Comparison of ENCODE assay signal across 31 cellular contexts in genomic region chr17:7357381-7357780, GRCh38. TPM values are rescaled to one million over a fixed set of nuclear protein-coding genes. Genes with fewer than 3 reads are reported as not detected.
"Had no signal": no experiment of that assay in that cellular context is flagged by ENCODE, and none has a peak within 500 bp of the region (broad histone marks: within the 10 kb centered on the region; RNA-seq: fewer than 3 reads in every experiment).

No MANE protein-coding gene starts in this region.

- H3K36me3 ChIP-seq: adrenal gland, ascending aorta, cardiac muscle cell, heart right ventricle, left ventricle myocardium inferior, ovary, spleen had no signal

- H3K4me3 ChIP-seq: adrenal gland, ascending aorta, cardiac muscle cell, coronary artery, heart right ventricle, left ventricle myocardium inferior, lung, mucosa of descending colon, ovary had no signal

- DNase-seq: activated B cell treated with CpG ODN at 0.5 μM for 24 hours; activated CD4-positive, alpha-beta T cell treated with anti-CD3 and anti-CD28 coated beads for 36 hours; activated CD8-positive, alpha-beta memory T cell treated with anti-CD3 and anti-CD28 coated beads, Interleukin-2, amount 10 ng/mL, durations not matched to agents 7 days and 5 days; activated CD8-positive, alpha-beta T cell treated with anti-CD3 and anti-CD28 coated beads, Interleukin-2, amount 10 ng/mL, durations not matched to agents 7 days and 5 days; activated effector memory CD4-positive, alpha-beta T cell treated with Interleukin-2 at 50 U/mL for 16 hours; activated naive CD4-positive, alpha-beta T cell treated with anti-CD3 and anti-CD28 coated beads for 36 hours; activated naive CD8-positive, alpha-beta T cell treated with anti-CD3 and anti-CD28 coated beads for 36 hours; adrenal gland; cerebellar nuclear complex; effector memory CD8-positive, alpha-beta T cell; erythroblast; foreskin keratinocyte; heart right ventricle; kidney glomerular epithelial cell; left ventricle myocardium inferior; naive B cell; ovary; retina; spleen; stimulated activated naive CD4-positive, alpha-beta T cell; T-helper 1 cell; trophoblast cell had no signal

- H3K9me3 ChIP-seq: adrenal gland, ascending aorta, heart right ventricle, left ventricle myocardium inferior, mucosa of descending colon, ovary, spleen had no signal

- ATAC-seq: activated CD4-positive, alpha-beta T cell treated with anti-CD3 and anti-CD28 coated beads for 36 hours; activated CD8-positive, alpha-beta memory T cell treated with anti-CD3 and anti-CD28 coated beads, Interleukin-2, amount 10 ng/mL, durations not matched to agents 7 days and 5 days; activated CD8-positive, alpha-beta T cell treated with anti-CD3 and anti-CD28 coated beads, Interleukin-2, amount 10 ng/mL, durations not matched to agents 7 days and 5 days; effector memory CD8-positive, alpha-beta T cell; foreskin keratinocyte; heart right ventricle; mucosa of descending colon had no signal

- H3K27me3 ChIP-seq: adrenal gland, ascending aorta, cardiac muscle cell, foreskin keratinocyte, heart right ventricle, ovary, spleen had no signal

- H3K27ac ChIP-seq: adrenal gland, ascending aorta, cardiac muscle cell, coronary artery, foreskin keratinocyte, heart right ventricle, left ventricle myocardium inferior, ovary had no signal

RNA-seq across cellular contexts. Expression of gene TMEM95, which starts 2.4 kb away (rescaled TPM):
- total RNA-seq: activated B cell treated with CpG ODN at 0.5 μM for 24 hours; activated CD8-positive, alpha-beta memory T cell treated with anti-CD3 and anti-CD28 coated beads, Interleukin-2, amount 10 ng/mL, durations not matched to agents 7 days and 5 days; activated CD8-positive, alpha-beta T cell treated with anti-CD3 and anti-CD28 coated beads, Interleukin-2, amount 10 ng/mL, durations not matched to agents 7 days and 5 days; activated naive CD4-positive, alpha-beta T cell treated with anti-CD3 and anti-CD28 coated beads for 36 hours; activated naive CD8-positive, alpha-beta T cell treated with anti-CD3 and anti-CD28 coated beads for 36 hours; adrenal gland; ascending aorta; cardiac muscle cell; foreskin keratinocyte; glomerular endothelial cell; left ventricle myocardium inferior; lung; mesenteric fat pad; ovary; progenitor cell of endocrine pancreas; sciatic nerve; spleen had no signal

RNA-seq across cellular contexts. Expression of gene ACAP1, which starts 21.1 kb away (rescaled TPM):
- total RNA-seq: glomerular endothelial cell had no signal
